In the genomic region with DNA sequence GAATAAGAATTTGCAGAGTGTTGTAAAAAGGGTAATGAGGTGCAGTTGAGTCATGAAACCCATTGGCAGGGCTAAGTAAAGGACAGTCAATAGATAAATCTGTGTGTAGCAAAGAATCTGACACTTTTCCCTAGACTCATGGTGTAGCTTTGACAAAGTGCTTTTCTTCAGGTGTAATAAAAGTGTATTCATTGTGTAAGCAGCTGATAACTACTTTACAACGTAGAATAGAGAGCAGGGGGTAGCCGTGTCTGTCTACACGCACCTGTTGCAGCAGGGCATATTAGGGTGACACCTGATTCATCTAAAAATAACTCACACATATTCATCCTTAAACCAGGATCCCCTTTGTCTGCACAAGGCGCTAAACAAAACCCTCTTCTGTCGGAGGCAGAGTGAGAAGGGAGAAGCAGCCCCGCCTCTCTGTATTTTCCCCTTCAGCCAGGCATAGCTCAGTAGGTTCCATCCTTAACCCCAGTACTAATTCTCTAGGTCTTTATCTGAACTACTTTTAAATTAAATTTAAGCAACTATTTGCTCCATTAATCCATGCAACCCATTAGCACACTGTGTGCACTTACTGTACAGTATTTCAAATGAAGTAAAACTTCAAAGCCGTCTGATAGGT, we compare ENCODE assay signal across 25 cellular contexts.
"Had no signal": no experiment of that assay in that cellular context is flagged by ENCODE, and none has a peak within 500 bp of the region (broad histone marks: within the 10 kb centered on the region; RNA-seq: fewer than 3 reads in every experiment).

No MANE protein-coding gene starts in this region.

- H3K4me3 ChIP-seq: dorsolateral prefrontal cortex, gastrocnemius medialis, lower lobe of right lung, ovary, right lobe of liver, smooth muscle cell, suprapubic skin, transverse colon, vagina had no signal

- H3K27me3 ChIP-seq: gastrocnemius medialis, ovary, right lobe of liver, suprapubic skin, transverse colon, vagina had no signal

- H3K9me3 ChIP-seq: gastrocnemius medialis, lower lobe of right lung, ovary, right lobe of liver, suprapubic skin, transverse colon, vagina had no signal

- H3K27ac ChIP-seq: dorsolateral prefrontal cortex, gastrocnemius medialis, lower lobe of right lung, ovary, right lobe of liver, suprapubic skin, transverse colon, vagina had no signal

- H3K4me1 ChIP-seq: gastrocnemius medialis, lower lobe of right lung, right lobe of liver, suprapubic skin, vagina had no signal

- DNase-seq: dorsolateral prefrontal cortex; effector CD4-positive, alpha-beta T cell; foreskin fibroblast; gastrocnemius medialis; head of caudate nucleus; kidney; left cardiac atrium; left ventricle myocardium superior; lower lobe of right lung; natural killer cell; occipital lobe; ovary; posterior cingulate gyrus; right lobe of liver; stimulated activated CD4-positive, alpha-beta T cell treated with anti-CD3 and anti-CD28 coated beads, Interleukin-12 subunit alpha, Interleukin-12 subunit beta, amount 100 ng/mL, for 4 hours; stimulated activated CD4-positive, alpha-beta T cell treated with anti-CD3 and anti-CD28 coated beads, Interleukin-1b, Interleukin-23, amount 100 ng/mL, for 48 hours; stimulated activated CD4-positive, alpha-beta T cell treated with anti-CD3 and anti-CD28 coated beads, Interleukin-4, amount 100 ng/mL, for 1 hour; stimulated activated CD8-positive, alpha-beta memory T cell treated with anti-CD3 and anti-CD28 coated beads, Interleukin-4, amount 100 ng/mL, for 48 hours; stimulated activated naive CD4-positive, alpha-beta T cell; stimulated activated naive CD8-positive, alpha-beta T cell treated with anti-CD3 and anti-CD28 coated beads, Interleukin-15, amount 100 ng/mL, for 72 hours; transverse colon had no signal

- FAIRE-seq: colon, kidney had no signal

- H3K36me3 ChIP-seq: gastrocnemius medialis, lower lobe of right lung, ovary, right lobe of liver, suprapubic skin, transverse colon, vagina had no signal
